In the genomic region with DNA sequence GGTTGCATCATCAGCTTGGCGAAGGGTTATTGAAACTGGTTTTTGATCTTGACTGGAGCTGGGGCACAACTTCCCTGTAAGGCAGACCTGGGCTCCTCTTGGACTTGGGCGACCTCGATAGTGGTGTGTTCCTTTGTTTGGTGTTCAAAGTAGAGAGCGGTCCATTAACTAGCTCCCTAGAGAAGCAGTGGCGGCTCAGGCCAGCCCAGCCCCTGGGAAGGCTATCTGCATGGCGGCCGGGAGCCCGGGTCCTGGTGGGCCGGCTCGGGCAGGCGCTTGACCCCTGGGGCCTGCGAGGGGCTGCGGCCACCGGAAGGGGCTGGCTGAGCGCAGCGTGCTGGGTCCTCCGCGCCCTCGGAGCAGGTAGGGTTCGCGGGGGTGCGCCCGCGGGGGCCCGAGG, we compare ENCODE assay signal across 4 cellular contexts. TPM values are rescaled to one million over a fixed set of nuclear protein-coding genes. Genes with fewer than 3 reads are reported as not detected.
"Had no signal": no experiment of that assay in that cellular context is flagged by ENCODE, and none has a peak within 500 bp of the region (broad histone marks: within the 10 kb centered on the region; RNA-seq: fewer than 3 reads in every experiment).

No MANE protein-coding gene starts in this region.

RNA-seq across cellular contexts. Expression of a gene that starts 32.8 kb away (rescaled TPM):
- total RNA-seq: mammary epithelial cell, mononuclear cell, omental fat pad, sigmoid colon had no signal
